In genomic region chr17:79255471-79255870, GRCh38 we compare ENCODE assay signal across 14 cellular contexts.
DNase-seq lines count a peak whose midpoint lies in the region; ATAC-seq and TF ChIP-seq lines count a peak whose summit lies in the region.
"Had no signal": no experiment of that assay in that cellular context is flagged by ENCODE, and none has a peak within 500 bp of the region (broad histone marks: within the 10 kb centered on the region; RNA-seq: fewer than 3 reads in every experiment).

No MANE protein-coding gene starts in this region.

- DNase-seq in NCI-H2227 (lab: John Stamatoyannopoulos, UW; ENCODE audit: unreplicated experiment) (peak; percentile 19), NCI-H2227 treated with DMSO at 0.1 percent for 48 hours (lab: John Stamatoyannopoulos, UW) (no peak), NCI-H69 (lab: John Stamatoyannopoulos, UW) (peak; percentile 16), osteoblast (ENCODE audit: insufficient read length, low spot score, missing footprints) (peak; percentile 49), NOMO-1 treated with dmso at 0.1 percent for 144 hours (lab: John Stamatoyannopoulos, UW; ENCODE audit: unreplicated experiment) (no peak), breast epithelium (ENCODE audit: low spot score in 2 of 2) (no peak)
- DNase-seq in activated naive CD8-positive, alpha-beta T cell treated with anti-CD3 and anti-CD28 coated beads, Interleukin-2, amount 50 U/mL, for 24 hours, result no peak
- DNase-seq: 8988T; ACHN; CD4-positive, CD25-positive, alpha-beta regulatory T cell; DMS53 had no signal

- H3K27me3 ChIP-seq in osteoblast (ENCODE audit: insufficient read depth, low read length) (peaks cover 9% of the 10 kb centered on the region), breast epithelium (peaks cover 0 to 94% of the 10 kb centered on the region in 2 donors)

- no peaks in the 10 kb centered on the region for H3K9me3 Mint-ChIP-seq in activated naive CD8-positive, alpha-beta T cell treated with anti-CD3 and anti-CD28 coated beads, Interleukin-2, amount 50 U/mL, for 24 hours
- H3K9me3 Mint-ChIP-seq: CD4-positive, CD25-positive, alpha-beta regulatory T cell had no signal

- H3K4me1 ChIP-seq in osteoblast (ENCODE audit: insufficient read depth, low read length) (no peaks in the 10 kb centered on the region), breast epithelium (no peaks in the 10 kb centered on the region)

- H3K9me3 ChIP-seq in osteoblast (ENCODE audit: low read depth, low read length) (no peaks in the 10 kb centered on the region), breast epithelium (no peaks in the 10 kb centered on the region)
- H3K9me3 ChIP-seq: BLaER1 treated with 17β-estradiol and CSF1 and Interleukin-3, amounts not matched to agents 10 nM and 100 nM had no signal

- no peak overlapping the region for H3K4me2 ChIP-seq in osteoblast (ENCODE audit: insufficient read depth, low read length)
- H3K4me2 ChIP-seq: BLaER1 treated with 17β-estradiol and CSF1 and Interleukin-3, amounts not matched to agents 10 nM and 100 nM had no signal

- TF ChIP-seq CTCF in osteoblast (IDR thresholded peaks at IDR 0.05; ENCODE audit: extremely low read depth, low read depth, low read length) (no peak), breast epithelium (IDR thresholded peaks at IDR 0.05) (no peak)

- no peak overlapping the region for H3K4me3 Mint-ChIP-seq in activated naive CD8-positive, alpha-beta T cell treated with anti-CD3 and anti-CD28 coated beads, Interleukin-2, amount 50 U/mL, for 24 hours
- H3K4me3 Mint-ChIP-seq: CD4-positive, CD25-positive, alpha-beta regulatory T cell had no signal

- intact Hi-C loops in breast epithelium (cut with DNase I; ENCODE audit: low total_unique reads), result no loop called here

- H3K79me2 ChIP-seq in osteoblast (ENCODE audit: insufficient read depth, low read length), result no peaks in the 10 kb centered on the region

- no peak for ATAC-seq in activated naive CD8-positive, alpha-beta T cell treated with anti-CD3 and anti-CD28 coated beads, Interleukin-2, amount 50 U/mL, for 24 hours
- ATAC-seq: HCT116 had no signal

- H3K4me3 ChIP-seq in osteoblast (ENCODE audit: insufficient read depth, low read length), result no peak overlapping the region
- no peak overlapping the region for H3K4me3 ChIP-seq in breast epithelium
- H3K4me3 ChIP-seq: BLaER1 treated with 17β-estradiol and CSF1 and Interleukin-3, amounts not matched to agents 10 nM and 100 nM had no signal

- H3K36me3 ChIP-seq in osteoblast (ENCODE audit: insufficient read depth, low read length), result no peaks in the 10 kb centered on the region
- no peaks in the 10 kb centered on the region for H3K36me3 ChIP-seq in breast epithelium
- H3K36me3 ChIP-seq: BLaER1 treated with 17β-estradiol and CSF1 and Interleukin-3, amounts not matched to agents 10 nM and 100 nM had no signal

- H3K36me3 Mint-ChIP-seq in activated naive CD8-positive, alpha-beta T cell treated with anti-CD3 and anti-CD28 coated beads, Interleukin-2, amount 50 U/mL, for 24 hours (ENCODE audit: low read depth), result no peaks in the 10 kb centered on the region
- H3K36me3 Mint-ChIP-seq: CD4-positive, CD25-positive, alpha-beta regulatory T cell had no signal

- peaks cover 25% of the 10 kb centered on the region for H3K27me3 Mint-ChIP-seq in activated naive CD8-positive, alpha-beta T cell treated with anti-CD3 and anti-CD28 coated beads, Interleukin-2, amount 50 U/mL, for 24 hours

- no peak for TF ChIP-seq POLR2A in breast epithelium (IDR thresholded peaks at IDR 0.05)

- no peaks in the 10 kb centered on the region for H4K20me1 ChIP-seq in osteoblast (ENCODE audit: insufficient read depth, low read length)

- H3K27ac Mint-ChIP-seq in activated naive CD8-positive, alpha-beta T cell treated with anti-CD3 and anti-CD28 coated beads, Interleukin-2, amount 50 U/mL, for 24 hours, result no peak overlapping the region
- H3K27ac Mint-ChIP-seq: CD4-positive, CD25-positive, alpha-beta regulatory T cell had no signal

- no peaks in the 10 kb centered on the region for H3K4me1 Mint-ChIP-seq in activated naive CD8-positive, alpha-beta T cell treated with anti-CD3 and anti-CD28 coated beads, Interleukin-2, amount 50 U/mL, for 24 hours
- H3K4me1 Mint-ChIP-seq: CD4-positive, CD25-positive, alpha-beta regulatory T cell had no signal

- no peak overlapping the region for H2AFZ ChIP-seq in osteoblast (ENCODE audit: low read length)

- H3K27ac ChIP-seq in osteoblast (ENCODE audit: low read depth, low read length), result no peak overlapping the region
- H3K27ac ChIP-seq in breast epithelium, result no peak overlapping the region
- H3K27ac ChIP-seq: BLaER1 treated with 17β-estradiol and CSF1 and Interleukin-3, amounts not matched to agents 10 nM and 100 nM; HL-60 had no signal

Comparison
In these comparisons a context has a peak if more than half of its experiments do, and no peak if none do; other contexts are left out.
1. DNase-seq: peak in NCI-H2227 (single experiment), NCI-H69 (single experiment) and osteoblast (single experiment); none in NCI-H2227 treated with DMSO at 0.1 percent for 48 hours (single experiment), activated naive CD8-positive, alpha-beta T cell treated with anti-CD3 and anti-CD28 coated beads, Interleukin-2, amount 50 U/mL, for 24 hours (single experiment), NOMO-1 treated with dmso at 0.1 percent for 144 hours (single experiment) and breast epithelium (0 of 2).